Comparison of ENCODE assay signal across 1 cellular context in genomic region chr15:28904023-28904422, GRCh38.
TF ChIP-seq lines count a peak whose summit lies in the region.

No MANE protein-coding gene starts in this region.

TF ChIP-seq in K562, 482 proteins besides CTCF, POLR2A, EP300 and RAD21 (continued from another document):
- no peak for TF ChIP-seq E2F6 (IDR thresholded peaks at IDR 0.05; ENCODE audit: borderline replicate concordance in 1 of 2, extremely low read depth in 1 of 2, insufficient read depth in 1 of 2, insufficient read length in 1 of 2, low read depth in 1 of 2, low read length in 1 of 2, poor library complexity in 1 of 2, severe bottlenecking in 1 of 2)
